ENCODE assay signal across 21 cellular contexts in genomic region chr18:7647500-7647899, GRCh38.
"Had no signal": no experiment of that assay in that cellular context is flagged by ENCODE, and none has a peak within 500 bp of the region (broad histone marks: within the 10 kb centered on the region; RNA-seq: fewer than 3 reads in every experiment).

No MANE protein-coding gene starts in this region.

- H3K9me3 ChIP-seq: SJCRH30 had no signal

- DNase-seq: IMR-90, Karpas-422, KG1, MM.1S, NCI-H1092 treated with DMSO at 0.1 percent for 48 hours, NCI-H1436, NCI-H187, NCI-H2029, NCI-H2081 treated with DMSO at 0.1 percent for 48 hours, NCI-H2171, NCI-H226, NCI-H446, NCI-H510A, NCI-H524 treated with DMSO at 0.1 percent for 48 hours, NCI-H69, NCI-H774, SHP77 treated with DMSO at 0.1 percent for 48 hours, SJCRH30 had no signal

- H3K36me3 ChIP-seq: SJCRH30 had no signal

- H3K4me1 ChIP-seq: SJCRH30 had no signal

- H3K4me3 ChIP-seq: SJCRH30 had no signal

- ATAC-seq: HepG2, Panc1 had no signal

- H3K27me3 ChIP-seq: SJCRH30 had no signal

- H3K27ac ChIP-seq: RWPE1, SJCRH30 had no signal
